ENCODE assay signal across 9 cellular contexts in the genomic region with DNA sequence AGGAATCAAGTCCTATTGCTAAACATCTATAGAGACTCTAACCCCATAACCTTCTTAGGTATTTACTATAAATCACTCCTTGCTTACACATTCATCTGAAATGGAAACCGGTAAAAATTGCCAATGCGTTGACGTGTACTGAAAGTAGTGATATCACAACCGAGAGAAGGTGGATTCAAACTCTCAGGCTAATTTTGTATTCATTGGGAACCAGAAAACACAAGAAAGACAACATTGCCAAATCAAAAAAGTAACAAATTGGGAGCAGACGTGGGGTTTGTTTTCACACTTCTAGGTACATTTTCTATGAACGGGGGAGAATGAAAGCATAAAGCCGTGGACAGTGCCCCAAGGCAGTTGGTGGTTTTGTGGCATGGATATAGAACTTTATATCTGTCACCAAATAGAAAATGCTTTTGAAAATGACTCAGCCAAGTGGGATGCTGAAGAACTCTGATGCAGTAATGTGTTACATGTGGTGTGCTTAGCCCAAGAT.
DNase-seq lines count a peak whose midpoint lies in the region; ATAC-seq, FAIRE-seq and TF ChIP-seq lines count a peak whose summit lies in the region.
"Had no signal": no experiment of that assay in that cellular context is flagged by ENCODE, and none has a peak within 500 bp of the region (broad histone marks: within the 10 kb centered on the region; RNA-seq: fewer than 3 reads in every experiment).

No MANE protein-coding gene starts in this region.

- FAIRE-seq in RCC 7860 (lab: Jason Lieb, UNC) = no peak
- FAIRE-seq: TTC549 had no signal

- H3K4me1 ChIP-seq in gastroesophageal sphincter = peaks cover 11 to 90% (median 32%) of the 10 kb centered on the region in 3 donors

- CTCF ChIA-PET in BJ (lab: Yijun Ruan, JAX) = no interaction called here

- TF ChIP-seq CTCF in BJ (IDR thresholded peaks at IDR 0.05; ENCODE audit: insufficient read depth, low read depth, low read length) (no peak), gastroesophageal sphincter (IDR thresholded peaks at IDR 0.05) (no peak)

- H3K9me3 ChIP-seq in gastroesophageal sphincter = no peaks in the 10 kb centered on the region

- ATAC-seq in GM21447 (IDR thresholded peaks at IDR 0.05; ENCODE audit: unreplicated experiment) (peak; percentile 63), gastroesophageal sphincter (no peak)

- no peaks in the 10 kb centered on the region for H3K27me3 ChIP-seq in BJ (ENCODE audit: control insufficient read depth, insufficient read depth, low read length)
- H3K27me3 ChIP-seq in gastroesophageal sphincter = no peaks in the 10 kb centered on the region

- H3K4me3 ChIP-seq in BJ (ENCODE audit: low read depth, low read length) (no peak overlapping the region), gastroesophageal sphincter (no peak overlapping the region)

- DNase-seq in BJ (ENCODE audit: low read depth) = peak; percentile 67
- DNase-seq in RCC 7860 (ENCODE audit: low spot score) = peak; percentile 48
- DNase-seq in LoVo (ENCODE audit: low spot score) = no peak
- no peak for DNase-seq in COLO668 (lab: John Stamatoyannopoulos, UW; ENCODE audit: unreplicated experiment)
- DNase-seq in HT-29 (ENCODE audit: low spot score) = no peak
- no peak for DNase-seq in ecto neural progenitor cell (ENCODE audit: low spot score)

- H3K36me3 ChIP-seq in BJ (ENCODE audit: control insufficient read depth, insufficient read depth, low read length) (no peaks in the 10 kb centered on the region), gastroesophageal sphincter (peaks cover 0 to 10% of the 10 kb centered on the region in 2 donors)

- POLR2A ChIA-PET in BJ (lab: Charles Lee) = no interaction called here

- TF ChIP-seq EP300 in gastroesophageal sphincter (IDR thresholded peaks at IDR 0.05) = no peak

- peak overlapping the region; percentile 49 to 80 (median 67) for H3K27ac ChIP-seq in gastroesophageal sphincter

- no peak for TF ChIP-seq POLR2A in gastroesophageal sphincter (IDR thresholded peaks at IDR 0.05)

- 52 to 68% methylated on average over 7 of the region's 7 CpGs for WGBS in gastroesophageal sphincter (ENCODE audit: low coverage in 1 of 2), 2 donors

Comparison
In these comparisons a context has a peak if more than half of its experiments do, and no peak if none do; other contexts are left out.
1. DNase-seq: peak in BJ (single experiment) and RCC 7860 (single experiment); none in LoVo (single experiment), COLO668 (single experiment), HT-29 (single experiment) and ecto neural progenitor cell (single experiment).